10 cellular contexts compared by ENCODE assay signal in genomic region chr17:81494984-81495383, GRCh38.
DNase-seq lines count a peak whose midpoint lies in the region; ATAC-seq and TF ChIP-seq lines count a peak whose summit lies in the region.
"Had no signal": no experiment of that assay in that cellular context is flagged by ENCODE, and none has a peak within 500 bp of the region (broad histone marks: within the 10 kb centered on the region; RNA-seq: fewer than 3 reads in every experiment).

No MANE protein-coding gene starts in this region.

- no peak overlapping the region for H3K9ac ChIP-seq in KMS-11

- TF ChIP-seq CTCF in KMS-11 (conservative IDR thresholded peaks at IDR 0.05; ENCODE audit: low read depth, low read length): no peak

- H3K4me3 ChIP-seq in KMS-11 (IDR thresholded peaks at IDR 0.05; ENCODE audit: insufficient read depth, low read depth, low read length): no peak overlapping the region
- H3K4me3 ChIP-seq: breast epithelium, right lobe of liver had no signal

- H4K20me1 ChIP-seq in KMS-11 (ENCODE audit: insufficient read depth): no peaks in the 10 kb centered on the region

- no peaks in the 10 kb centered on the region for H3K4me1 ChIP-seq in KMS-11 (ENCODE audit: low read depth, poor library complexity, severe bottlenecking)
- H3K4me1 ChIP-seq: breast epithelium, right lobe of liver had no signal

- peak; percentile 47 for DNase-seq in DMS79 treated with DMSO at 0.1 percent for 48 hours (lab: John Stamatoyannopoulos, UW)
- DNase-seq in RPMI8226: peak; percentile 56
- DNase-seq in left kidney (ENCODE audit: low read depth, low spot score): peak; percentile 57
- DNase-seq in dedifferentiated amniotic fluid mesenchymal stem cell (ENCODE audit: extremely low spot score): no peak
- DNase-seq in NCI-H2107 treated with DMSO at 0.1 percent for 48 hours (lab: John Stamatoyannopoulos, UW; ENCODE audit: unreplicated experiment): no peak
- DNase-seq: mammary epithelial cell, right lobe of liver had no signal

- H3K27me3 ChIP-seq in KMS-11 (ENCODE audit: insufficient read depth, low read depth): peaks cover 92% of the 10 kb centered on the region
- H3K27me3 ChIP-seq: breast epithelium, right lobe of liver had no signal

- no peak overlapping the region for H3K4me2 ChIP-seq in KMS-11

- no peak for ATAC-seq in GM19455 (IDR thresholded peaks at IDR 0.05; ENCODE audit: unreplicated experiment)

- H2AFZ ChIP-seq in KMS-11 (ENCODE audit: low read depth): peak overlapping the region; percentile 5; the same call in 1 of the 2 replicates

- H3K36me3 ChIP-seq in KMS-11 (ENCODE audit: insufficient read depth): no peaks in the 10 kb centered on the region
- H3K36me3 ChIP-seq: breast epithelium, right lobe of liver had no signal

- no peaks in the 10 kb centered on the region for H3K79me2 ChIP-seq in KMS-11 (ENCODE audit: insufficient read depth, low read depth)

- H3K27ac ChIP-seq in KMS-11: no peak overlapping the region
- H3K27ac ChIP-seq: breast epithelium, right lobe of liver had no signal

Comparison
In these comparisons a context has a peak if more than half of its experiments do, and no peak if none do; other contexts are left out.
1. DNase-seq: peak in DMS79 treated with DMSO at 0.1 percent for 48 hours (single experiment), RPMI8226 (single experiment) and left kidney (single experiment); none in dedifferentiated amniotic fluid mesenchymal stem cell (single experiment) and NCI-H2107 treated with DMSO at 0.1 percent for 48 hours (single experiment).